In the genomic region with DNA sequence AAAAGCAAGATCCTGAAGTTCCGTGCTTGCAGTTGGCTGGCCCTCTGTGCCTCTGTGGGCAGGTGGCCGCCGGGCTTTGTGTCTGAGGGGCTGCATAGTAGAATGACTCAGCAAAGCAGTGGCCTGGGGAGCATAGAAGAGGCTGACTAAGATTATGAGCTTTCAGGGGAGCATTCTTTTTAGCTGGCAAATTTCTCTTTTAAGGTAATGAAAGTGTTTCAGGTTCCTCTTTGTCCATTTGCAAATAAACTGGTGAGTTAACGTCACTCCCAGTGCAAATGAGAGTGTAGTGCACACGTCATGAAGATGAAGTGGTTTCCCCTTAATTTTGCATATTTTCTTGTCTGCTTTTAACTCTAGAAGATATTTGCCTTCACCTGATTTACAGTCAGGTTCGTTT, we compare ENCODE assay signal across 1 cellular context.
TF ChIP-seq lines count a peak whose summit lies in the region.

No MANE protein-coding gene starts in this region.

TF ChIP-seq in GM12878, 131 proteins besides CTCF, POLR2A, EP300 and RAD21 (continued from another document and continues in another):
- TF ChIP-seq, protein P1, sequence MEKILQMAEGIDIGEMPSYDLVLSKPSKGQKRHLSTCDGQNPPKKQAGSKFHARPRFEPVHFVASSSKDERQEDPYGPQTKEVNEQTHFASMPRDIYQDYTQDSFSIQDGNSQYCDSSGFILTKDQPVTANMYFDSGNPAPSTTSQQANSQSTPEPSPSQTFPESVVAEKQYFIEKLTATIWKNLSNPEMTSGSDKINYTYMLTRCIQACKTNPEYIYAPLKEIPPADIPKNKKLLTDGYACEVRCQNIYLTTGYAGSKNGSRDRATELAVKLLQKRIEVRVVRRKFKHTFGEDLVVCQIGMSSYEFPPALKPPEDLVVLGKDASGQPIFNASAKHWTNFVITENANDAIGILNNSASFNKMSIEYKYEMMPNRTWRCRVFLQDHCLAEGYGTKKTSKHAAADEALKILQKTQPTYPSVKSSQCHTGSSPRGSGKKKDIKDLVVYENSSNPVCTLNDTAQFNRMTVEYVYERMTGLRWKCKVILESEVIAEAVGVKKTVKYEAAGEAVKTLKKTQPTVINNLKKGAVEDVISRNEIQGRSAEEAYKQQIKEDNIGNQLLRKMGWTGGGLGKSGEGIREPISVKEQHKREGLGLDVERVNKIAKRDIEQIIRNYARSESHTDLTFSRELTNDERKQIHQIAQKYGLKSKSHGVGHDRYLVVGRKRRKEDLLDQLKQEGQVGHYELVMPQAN (conservative IDR thresholded peaks at IDR 0.05) = no peak
- TF ChIP-seq BHLHE40 (IDR thresholded peaks at IDR 0.05; ENCODE audit: borderline replicate concordance in 1 of 2, low read depth in 2 of 2, low read length in 1 of 2) = peak; percentile 83 to 86
- TF ChIP-seq CREM (IDR thresholded peaks at IDR 0.05; ENCODE audit: low read depth) = peak; percentile 93
- TF ChIP-seq PML (IDR thresholded peaks at IDR 0.05; ENCODE audit: low read length) = no peak
- TF ChIP-seq RB1 (IDR thresholded peaks at IDR 0.05; ENCODE audit: borderline replicate concordance) = no peak
- no peak for TF ChIP-seq CHD4 (IDR thresholded peaks at IDR 0.05)
- TF ChIP-seq, protein P2, sequence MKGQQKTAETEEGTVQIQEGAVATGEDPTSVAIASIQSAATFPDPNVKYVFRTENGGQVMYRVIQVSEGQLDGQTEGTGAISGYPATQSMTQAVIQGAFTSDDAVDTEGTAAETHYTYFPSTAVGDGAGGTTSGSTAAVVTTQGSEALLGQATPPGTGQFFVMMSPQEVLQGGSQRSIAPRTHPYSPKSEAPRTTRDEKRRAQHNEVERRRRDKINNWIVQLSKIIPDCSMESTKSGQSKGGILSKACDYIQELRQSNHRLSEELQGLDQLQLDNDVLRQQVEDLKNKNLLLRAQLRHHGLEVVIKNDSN (IDR thresholded peaks at IDR 0.05; ENCODE audit: borderline replicate concordance, extremely low read length, insufficient read depth, low read depth, low read length) = no peak
- no peak for TF ChIP-seq RFX5 (IDR thresholded peaks at IDR 0.05; ENCODE audit: low read depth, low read length)
- TF ChIP-seq IKZF2 (IDR thresholded peaks at IDR 0.05) = peak; percentile 83 to 84
- TF ChIP-seq E2F8 (IDR thresholded peaks at IDR 0.05; ENCODE audit: low read depth, partially characterized antibody) = peak; percentile 56
- TF ChIP-seq, protein P3, sequence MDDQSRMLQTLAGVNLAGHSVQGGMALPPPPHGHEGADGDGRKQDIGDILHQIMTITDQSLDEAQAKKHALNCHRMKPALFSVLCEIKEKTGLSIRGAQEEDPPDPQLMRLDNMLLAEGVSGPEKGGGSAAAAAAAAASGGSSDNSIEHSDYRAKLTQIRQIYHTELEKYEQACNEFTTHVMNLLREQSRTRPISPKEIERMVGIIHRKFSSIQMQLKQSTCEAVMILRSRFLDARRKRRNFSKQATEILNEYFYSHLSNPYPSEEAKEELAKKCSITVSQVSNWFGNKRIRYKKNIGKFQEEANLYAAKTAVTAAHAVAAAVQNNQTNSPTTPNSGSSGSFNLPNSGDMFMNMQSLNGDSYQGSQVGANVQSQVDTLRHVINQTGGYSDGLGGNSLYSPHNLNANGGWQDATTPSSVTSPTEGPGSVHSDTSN (IDR thresholded peaks at IDR 0.05; ENCODE audit: insufficient replicate concordance, low read depth, low read length) = no peak
- TF ChIP-seq SKIL (IDR thresholded peaks at IDR 0.05; ENCODE audit: low read depth, poor library complexity, severe bottlenecking) = peak; percentile 96
- no peak for TF ChIP-seq SIX5 (IDR thresholded peaks at IDR 0.05; ENCODE audit: low read depth, low read length, severe bottlenecking)
- peak; percentile 67 for TF ChIP-seq PKNOX1 (IDR thresholded peaks at IDR 0.05)
- peak; percentile 56; the same call in 1 of the 2 replicates for TF ChIP-seq JUND (IDR thresholded peaks at IDR 0.05; ENCODE audit: low read depth, low read length)
- peak; percentile 95 for TF ChIP-seq ATF7 (IDR thresholded peaks at IDR 0.05; ENCODE audit: low read depth)
- peak; percentile 56; the same call in 1 of the 2 replicates for TF ChIP-seq CBX5 (IDR thresholded peaks at IDR 0.05; ENCODE audit: low read depth)
- TF ChIP-seq SMAD1 (IDR thresholded peaks at IDR 0.05; ENCODE audit: low read depth, partially characterized antibody) = no peak
- TF ChIP-seq HDAC6 (IDR thresholded peaks at IDR 0.05; ENCODE audit: unreplicated experiment) = no peak
- TF ChIP-seq MEF2A (IDR thresholded peaks at IDR 0.05; ENCODE audit: insufficient read depth, low read depth, low read length) = 0 out of 2 replicates have a peak, but pooled peaks have one; percentile 54
- no peak for TF ChIP-seq SIN3A (IDR thresholded peaks at IDR 0.05; ENCODE audit: low read depth, low read length)
- peak; percentile 81 for TF ChIP-seq MEF2B (IDR thresholded peaks at IDR 0.05; ENCODE audit: partially characterized antibody, poor library complexity, severe bottlenecking)
- TF ChIP-seq, protein P4, sequence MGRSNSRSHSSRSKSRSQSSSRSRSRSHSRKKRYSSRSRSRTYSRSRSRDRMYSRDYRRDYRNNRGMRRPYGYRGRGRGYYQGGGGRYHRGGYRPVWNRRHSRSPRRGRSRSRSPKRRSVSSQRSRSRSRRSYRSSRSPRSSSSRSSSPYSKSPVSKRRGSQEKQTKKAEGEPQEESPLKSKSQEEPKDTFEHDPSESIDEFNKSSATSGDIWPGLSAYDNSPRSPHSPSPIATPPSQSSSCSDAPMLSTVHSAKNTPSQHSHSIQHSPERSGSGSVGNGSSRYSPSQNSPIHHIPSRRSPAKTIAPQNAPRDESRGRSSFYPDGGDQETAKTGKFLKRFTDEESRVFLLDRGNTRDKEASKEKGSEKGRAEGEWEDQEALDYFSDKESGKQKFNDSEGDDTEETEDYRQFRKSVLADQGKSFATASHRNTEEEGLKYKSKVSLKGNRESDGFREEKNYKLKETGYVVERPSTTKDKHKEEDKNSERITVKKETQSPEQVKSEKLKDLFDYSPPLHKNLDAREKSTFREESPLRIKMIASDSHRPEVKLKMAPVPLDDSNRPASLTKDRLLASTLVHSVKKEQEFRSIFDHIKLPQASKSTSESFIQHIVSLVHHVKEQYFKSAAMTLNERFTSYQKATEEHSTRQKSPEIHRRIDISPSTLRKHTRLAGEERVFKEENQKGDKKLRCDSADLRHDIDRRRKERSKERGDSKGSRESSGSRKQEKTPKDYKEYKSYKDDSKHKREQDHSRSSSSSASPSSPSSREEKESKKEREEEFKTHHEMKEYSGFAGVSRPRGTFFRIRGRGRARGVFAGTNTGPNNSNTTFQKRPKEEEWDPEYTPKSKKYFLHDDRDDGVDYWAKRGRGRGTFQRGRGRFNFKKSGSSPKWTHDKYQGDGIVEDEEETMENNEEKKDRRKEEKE (IDR thresholded peaks at IDR 0.05) = no peak
- no peak for TF ChIP-seq USF2 (IDR thresholded peaks at IDR 0.05; ENCODE audit: borderline replicate concordance, low read depth, low read length)
- TF ChIP-seq CHD1 (IDR thresholded peaks at IDR 0.05; ENCODE audit: low read depth, low read length) = no peak
- TF ChIP-seq, protein P5, sequence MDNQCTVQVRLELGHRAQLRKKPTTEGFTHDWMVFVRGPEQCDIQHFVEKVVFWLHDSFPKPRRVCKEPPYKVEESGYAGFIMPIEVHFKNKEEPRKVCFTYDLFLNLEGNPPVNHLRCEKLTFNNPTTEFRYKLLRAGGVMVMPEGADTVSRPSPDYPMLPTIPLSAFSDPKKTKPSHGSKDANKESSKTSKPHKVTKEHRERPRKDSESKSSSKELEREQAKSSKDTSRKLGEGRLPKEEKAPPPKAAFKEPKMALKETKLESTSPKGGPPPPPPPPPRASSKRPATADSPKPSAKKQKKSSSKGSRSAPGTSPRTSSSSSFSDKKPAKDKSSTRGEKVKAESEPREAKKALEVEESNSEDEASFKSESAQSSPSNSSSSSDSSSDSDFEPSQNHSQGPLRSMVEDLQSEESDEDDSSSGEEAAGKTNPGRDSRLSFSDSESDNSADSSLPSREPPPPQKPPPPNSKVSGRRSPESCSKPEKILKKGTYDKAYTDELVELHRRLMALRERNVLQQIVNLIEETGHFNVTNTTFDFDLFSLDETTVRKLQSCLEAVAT (IDR thresholded peaks at IDR 0.05) = peak; percentile 63
- peak; percentile 47; the same call in 1 of the 2 replicates for TF ChIP-seq NR2F1 (conservative IDR thresholded peaks at IDR 0.05)
- TF ChIP-seq MYB (IDR thresholded peaks at IDR 0.05; ENCODE audit: borderline replicate concordance, low read depth, low read length) = 0 out of 2 replicates have a peak, but pooled peaks have one; percentile 13
- TF ChIP-seq GATAD2B (conservative IDR thresholded peaks at IDR 0.05; ENCODE audit: low read depth) = peak; percentile 56; the same call in 1 of the 2 replicates
- peak; percentile 42; the same call in 1 of the 2 replicates for TF ChIP-seq NFIC (IDR thresholded peaks at IDR 0.05; ENCODE audit: low read depth, low read length)
- TF ChIP-seq SUZ12 (IDR thresholded peaks at IDR 0.05; ENCODE audit: unreplicated experiment) = no peak
- TF ChIP-seq, protein P6, sequence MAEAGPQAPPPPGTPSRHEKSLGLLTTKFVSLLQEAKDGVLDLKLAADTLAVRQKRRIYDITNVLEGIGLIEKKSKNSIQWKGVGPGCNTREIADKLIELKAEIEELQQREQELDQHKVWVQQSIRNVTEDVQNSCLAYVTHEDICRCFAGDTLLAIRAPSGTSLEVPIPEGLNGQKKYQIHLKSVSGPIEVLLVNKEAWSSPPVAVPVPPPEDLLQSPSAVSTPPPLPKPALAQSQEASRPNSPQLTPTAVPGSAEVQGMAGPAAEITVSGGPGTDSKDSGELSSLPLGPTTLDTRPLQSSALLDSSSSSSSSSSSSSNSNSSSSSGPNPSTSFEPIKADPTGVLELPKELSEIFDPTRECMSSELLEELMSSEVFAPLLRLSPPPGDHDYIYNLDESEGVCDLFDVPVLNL (IDR thresholded peaks at IDR 0.05; ENCODE audit: low read depth, low read length) = no peak
- TF ChIP-seq HCFC1 (IDR thresholded peaks at IDR 0.05; ENCODE audit: low read length) = no peak
- TF ChIP-seq KAT2A (conservative IDR thresholded peaks at IDR 0.05; ENCODE audit: control insufficient read depth, low read depth, low read length) = no peak
- TF ChIP-seq RELA (IDR thresholded peaks at IDR 0.05; ENCODE audit: borderline replicate concordance, partially characterized antibody) = peak; percentile 88
- TF ChIP-seq NR2C1 (IDR thresholded peaks at IDR 0.05) = no peak
- TF ChIP-seq, protein P7, sequence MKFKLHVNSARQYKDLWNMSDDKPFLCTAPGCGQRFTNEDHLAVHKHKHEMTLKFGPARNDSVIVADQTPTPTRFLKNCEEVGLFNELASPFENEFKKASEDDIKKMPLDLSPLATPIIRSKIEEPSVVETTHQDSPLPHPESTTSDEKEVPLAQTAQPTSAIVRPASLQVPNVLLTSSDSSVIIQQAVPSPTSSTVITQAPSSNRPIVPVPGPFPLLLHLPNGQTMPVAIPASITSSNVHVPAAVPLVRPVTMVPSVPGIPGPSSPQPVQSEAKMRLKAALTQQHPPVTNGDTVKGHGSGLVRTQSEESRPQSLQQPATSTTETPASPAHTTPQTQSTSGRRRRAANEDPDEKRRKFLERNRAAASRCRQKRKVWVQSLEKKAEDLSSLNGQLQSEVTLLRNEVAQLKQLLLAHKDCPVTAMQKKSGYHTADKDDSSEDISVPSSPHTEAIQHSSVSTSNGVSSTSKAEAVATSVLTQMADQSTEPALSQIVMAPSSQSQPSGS (IDR thresholded peaks at IDR 0.05; ENCODE audit: low read length) = peak; percentile 89
